ENCODE assay signal across 3 cellular contexts in the genomic region with DNA sequence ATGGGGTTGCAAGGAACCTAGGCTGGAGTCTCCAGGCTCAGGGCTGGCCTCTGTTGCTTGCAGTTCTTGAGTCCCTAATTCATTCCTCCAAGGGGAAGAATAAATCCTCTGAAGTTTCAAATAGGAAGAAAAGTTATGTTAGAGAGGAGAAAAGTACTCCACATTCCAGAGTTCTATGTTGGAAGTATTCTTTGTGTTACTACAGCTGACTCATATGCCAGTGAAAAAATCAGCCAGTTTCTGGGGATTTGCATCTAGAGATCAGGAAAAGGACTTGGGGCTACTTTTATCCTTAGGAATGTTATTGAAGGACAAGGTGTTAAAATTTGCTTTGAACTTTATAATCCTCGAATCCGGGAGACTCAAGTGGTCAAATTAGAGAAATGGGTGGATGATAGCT.
TF ChIP-seq lines count a peak whose summit lies in the region.

No MANE protein-coding gene starts in this region.

TF ChIP-seq in A549, 52 proteins besides CTCF, POLR2A, EP300 and RAD21:
- TF ChIP-seq RFX5 (IDR thresholded peaks at IDR 0.05) (no peak), USF2 (IDR thresholded peaks at IDR 0.05) (no peak), POLR2AphosphoS2 (conservative IDR thresholded peaks at IDR 0.05; ENCODE audit: low read length) (no peak), CHD4 (IDR thresholded peaks at IDR 0.05; ENCODE audit: borderline replicate concordance) (no peak), SREBF2 (IDR thresholded peaks at IDR 0.05) (no peak), ZSCAN20 (CRISPR knock-in tag; IDR thresholded peaks at IDR 0.05) (no peak), RARB (CRISPR knock-in tag; IDR thresholded peaks at IDR 0.05) (no peak), E2F6 (IDR thresholded peaks at IDR 0.05; ENCODE audit: borderline replicate concordance, low read depth) (no peak), CEBPB (IDR thresholded peaks at IDR 0.05) (no peak), KDM5A (IDR thresholded peaks at IDR 0.05) (no peak), ZFP36 (IDR thresholded peaks at IDR 0.05; ENCODE audit: borderline replicate concordance, partially characterized antibody) (no peak), GATA3 (IDR thresholded peaks at IDR 0.05; ENCODE audit: borderline replicate concordance) (no peak), ZC3H11A (IDR thresholded peaks at IDR 0.05) (no peak), EHMT2 (IDR thresholded peaks at IDR 0.05; ENCODE audit: low read depth) (no peak), HOXB13 (CRISPR knock-in tag; IDR thresholded peaks at IDR 0.05; ENCODE audit: low read depth) (no peak), MAZ (IDR thresholded peaks at IDR 0.05; ENCODE audit: borderline replicate concordance, low read depth, low read length) (no peak), TFCP2L1 (CRISPR knock-in tag; IDR thresholded peaks at IDR 0.05) (no peak)
- TF ChIP-seq, protein P1, sequence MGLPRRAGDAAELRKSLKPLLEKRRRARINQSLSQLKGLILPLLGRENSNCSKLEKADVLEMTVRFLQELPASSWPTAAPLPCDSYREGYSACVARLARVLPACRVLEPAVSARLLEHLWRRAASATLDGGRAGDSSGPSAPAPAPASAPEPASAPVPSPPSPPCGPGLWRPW (IDR thresholded peaks at IDR 0.05): no peak

TF ChIP-seq in IMR-90, 13 proteins besides CTCF, POLR2A, EP300 and RAD21:
- no peak for TF ChIP-seq MAFK (IDR thresholded peaks at IDR 0.05; ENCODE audit: low read depth, low read length)
- TF ChIP-seq RCOR1 (IDR thresholded peaks at IDR 0.05; ENCODE audit: insufficient replicate concordance, low read length): no peak
- no peak for TF ChIP-seq MXI1 (IDR thresholded peaks at IDR 0.05; ENCODE audit: borderline replicate concordance, low read depth, low read length)
TF ChIP-seq in IMR-90: peak in this region for 0.

TF ChIP-seq in K562, 482 proteins besides CTCF, POLR2A, EP300 and RAD21:
- no peak for TF ChIP-seq TARDBP (IDR thresholded peaks at IDR 0.05)
- TF ChIP-seq NR2C1 (IDR thresholded peaks at IDR 0.05): no peak
- TF ChIP-seq NR2C1 (tag; IDR thresholded peaks at IDR 0.05): no peak
- TF ChIP-seq, protein P2, sequence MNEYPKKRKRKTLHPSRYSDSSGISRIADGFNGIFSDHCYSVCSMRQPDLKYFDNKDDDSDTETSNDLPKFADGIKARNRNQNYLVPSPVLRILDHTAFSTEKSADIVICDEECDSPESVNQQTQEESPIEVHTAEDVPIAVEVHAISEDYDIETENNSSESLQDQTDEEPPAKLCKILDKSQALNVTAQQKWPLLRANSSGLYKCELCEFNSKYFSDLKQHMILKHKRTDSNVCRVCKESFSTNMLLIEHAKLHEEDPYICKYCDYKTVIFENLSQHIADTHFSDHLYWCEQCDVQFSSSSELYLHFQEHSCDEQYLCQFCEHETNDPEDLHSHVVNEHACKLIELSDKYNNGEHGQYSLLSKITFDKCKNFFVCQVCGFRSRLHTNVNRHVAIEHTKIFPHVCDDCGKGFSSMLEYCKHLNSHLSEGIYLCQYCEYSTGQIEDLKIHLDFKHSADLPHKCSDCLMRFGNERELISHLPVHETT (CRISPR knock-in tag; conservative IDR thresholded peaks at IDR 0.05 in 1 of 2, IDR thresholded peaks at IDR 0.05 in 1 of 2): no peak
- TF ChIP-seq TRIM24 (IDR thresholded peaks at IDR 0.05): no peak
- TF ChIP-seq, protein P3, sequence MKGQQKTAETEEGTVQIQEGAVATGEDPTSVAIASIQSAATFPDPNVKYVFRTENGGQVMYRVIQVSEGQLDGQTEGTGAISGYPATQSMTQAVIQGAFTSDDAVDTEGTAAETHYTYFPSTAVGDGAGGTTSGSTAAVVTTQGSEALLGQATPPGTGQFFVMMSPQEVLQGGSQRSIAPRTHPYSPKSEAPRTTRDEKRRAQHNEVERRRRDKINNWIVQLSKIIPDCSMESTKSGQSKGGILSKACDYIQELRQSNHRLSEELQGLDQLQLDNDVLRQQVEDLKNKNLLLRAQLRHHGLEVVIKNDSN (CRISPR knock-in tag; IDR thresholded peaks at IDR 0.05): no peak
- no peak for TF ChIP-seq ASH1L (IDR thresholded peaks at IDR 0.05; ENCODE audit: borderline replicate concordance, low read depth, partially characterized antibody)
- TF ChIP-seq HLTF (IDR thresholded peaks at IDR 0.05): no peak
